Comparison of ENCODE assay signal across 1 cellular context in the genomic region with DNA sequence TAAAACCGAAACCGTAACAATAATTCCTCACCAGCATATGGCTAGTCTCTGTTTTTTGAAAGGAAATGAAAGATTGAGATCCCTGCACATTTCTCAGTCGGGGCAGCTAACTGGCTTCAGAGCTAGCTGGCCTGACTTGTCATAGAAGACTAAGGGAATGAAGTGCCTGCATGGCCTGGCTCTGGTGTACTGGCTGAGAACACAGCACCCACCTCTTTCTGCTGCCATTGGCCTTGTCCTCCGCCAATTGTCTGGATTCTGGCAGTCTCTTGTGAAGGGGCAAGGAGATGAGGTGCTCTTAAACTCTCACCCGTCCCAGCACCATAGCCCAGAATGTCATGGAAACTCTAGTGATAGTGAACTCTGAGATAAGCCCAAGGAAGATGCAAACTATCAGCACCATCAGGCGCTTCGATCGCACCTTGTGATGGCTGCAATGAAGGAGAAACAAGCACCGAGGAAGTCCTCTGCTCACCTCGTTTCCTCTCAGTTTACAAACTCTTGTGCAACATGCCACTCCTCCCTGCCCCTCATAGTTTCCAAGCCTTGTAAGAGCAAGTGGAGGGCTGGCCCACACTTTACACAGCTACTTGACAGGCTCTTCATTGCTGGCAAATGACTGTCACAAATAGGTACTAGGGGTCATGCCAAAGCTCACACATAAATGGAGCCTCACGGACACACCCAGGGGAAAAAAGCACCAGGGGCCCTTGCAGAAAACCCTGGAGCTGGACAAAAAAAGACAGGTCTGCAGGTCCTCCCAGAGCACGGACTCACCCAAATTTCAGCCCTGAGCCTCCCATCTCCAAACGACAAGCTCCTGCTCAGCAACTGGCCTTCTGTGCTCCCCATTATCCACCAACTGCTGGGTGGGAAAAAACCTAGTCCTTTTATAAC.
TF ChIP-seq lines count a peak whose summit lies in the region.

No MANE protein-coding gene starts in this region.

TF ChIP-seq in GM23338, 12 proteins besides CTCF, POLR2A, EP300 and RAD21 (continued from another document):
- TF ChIP-seq, protein P1, sequence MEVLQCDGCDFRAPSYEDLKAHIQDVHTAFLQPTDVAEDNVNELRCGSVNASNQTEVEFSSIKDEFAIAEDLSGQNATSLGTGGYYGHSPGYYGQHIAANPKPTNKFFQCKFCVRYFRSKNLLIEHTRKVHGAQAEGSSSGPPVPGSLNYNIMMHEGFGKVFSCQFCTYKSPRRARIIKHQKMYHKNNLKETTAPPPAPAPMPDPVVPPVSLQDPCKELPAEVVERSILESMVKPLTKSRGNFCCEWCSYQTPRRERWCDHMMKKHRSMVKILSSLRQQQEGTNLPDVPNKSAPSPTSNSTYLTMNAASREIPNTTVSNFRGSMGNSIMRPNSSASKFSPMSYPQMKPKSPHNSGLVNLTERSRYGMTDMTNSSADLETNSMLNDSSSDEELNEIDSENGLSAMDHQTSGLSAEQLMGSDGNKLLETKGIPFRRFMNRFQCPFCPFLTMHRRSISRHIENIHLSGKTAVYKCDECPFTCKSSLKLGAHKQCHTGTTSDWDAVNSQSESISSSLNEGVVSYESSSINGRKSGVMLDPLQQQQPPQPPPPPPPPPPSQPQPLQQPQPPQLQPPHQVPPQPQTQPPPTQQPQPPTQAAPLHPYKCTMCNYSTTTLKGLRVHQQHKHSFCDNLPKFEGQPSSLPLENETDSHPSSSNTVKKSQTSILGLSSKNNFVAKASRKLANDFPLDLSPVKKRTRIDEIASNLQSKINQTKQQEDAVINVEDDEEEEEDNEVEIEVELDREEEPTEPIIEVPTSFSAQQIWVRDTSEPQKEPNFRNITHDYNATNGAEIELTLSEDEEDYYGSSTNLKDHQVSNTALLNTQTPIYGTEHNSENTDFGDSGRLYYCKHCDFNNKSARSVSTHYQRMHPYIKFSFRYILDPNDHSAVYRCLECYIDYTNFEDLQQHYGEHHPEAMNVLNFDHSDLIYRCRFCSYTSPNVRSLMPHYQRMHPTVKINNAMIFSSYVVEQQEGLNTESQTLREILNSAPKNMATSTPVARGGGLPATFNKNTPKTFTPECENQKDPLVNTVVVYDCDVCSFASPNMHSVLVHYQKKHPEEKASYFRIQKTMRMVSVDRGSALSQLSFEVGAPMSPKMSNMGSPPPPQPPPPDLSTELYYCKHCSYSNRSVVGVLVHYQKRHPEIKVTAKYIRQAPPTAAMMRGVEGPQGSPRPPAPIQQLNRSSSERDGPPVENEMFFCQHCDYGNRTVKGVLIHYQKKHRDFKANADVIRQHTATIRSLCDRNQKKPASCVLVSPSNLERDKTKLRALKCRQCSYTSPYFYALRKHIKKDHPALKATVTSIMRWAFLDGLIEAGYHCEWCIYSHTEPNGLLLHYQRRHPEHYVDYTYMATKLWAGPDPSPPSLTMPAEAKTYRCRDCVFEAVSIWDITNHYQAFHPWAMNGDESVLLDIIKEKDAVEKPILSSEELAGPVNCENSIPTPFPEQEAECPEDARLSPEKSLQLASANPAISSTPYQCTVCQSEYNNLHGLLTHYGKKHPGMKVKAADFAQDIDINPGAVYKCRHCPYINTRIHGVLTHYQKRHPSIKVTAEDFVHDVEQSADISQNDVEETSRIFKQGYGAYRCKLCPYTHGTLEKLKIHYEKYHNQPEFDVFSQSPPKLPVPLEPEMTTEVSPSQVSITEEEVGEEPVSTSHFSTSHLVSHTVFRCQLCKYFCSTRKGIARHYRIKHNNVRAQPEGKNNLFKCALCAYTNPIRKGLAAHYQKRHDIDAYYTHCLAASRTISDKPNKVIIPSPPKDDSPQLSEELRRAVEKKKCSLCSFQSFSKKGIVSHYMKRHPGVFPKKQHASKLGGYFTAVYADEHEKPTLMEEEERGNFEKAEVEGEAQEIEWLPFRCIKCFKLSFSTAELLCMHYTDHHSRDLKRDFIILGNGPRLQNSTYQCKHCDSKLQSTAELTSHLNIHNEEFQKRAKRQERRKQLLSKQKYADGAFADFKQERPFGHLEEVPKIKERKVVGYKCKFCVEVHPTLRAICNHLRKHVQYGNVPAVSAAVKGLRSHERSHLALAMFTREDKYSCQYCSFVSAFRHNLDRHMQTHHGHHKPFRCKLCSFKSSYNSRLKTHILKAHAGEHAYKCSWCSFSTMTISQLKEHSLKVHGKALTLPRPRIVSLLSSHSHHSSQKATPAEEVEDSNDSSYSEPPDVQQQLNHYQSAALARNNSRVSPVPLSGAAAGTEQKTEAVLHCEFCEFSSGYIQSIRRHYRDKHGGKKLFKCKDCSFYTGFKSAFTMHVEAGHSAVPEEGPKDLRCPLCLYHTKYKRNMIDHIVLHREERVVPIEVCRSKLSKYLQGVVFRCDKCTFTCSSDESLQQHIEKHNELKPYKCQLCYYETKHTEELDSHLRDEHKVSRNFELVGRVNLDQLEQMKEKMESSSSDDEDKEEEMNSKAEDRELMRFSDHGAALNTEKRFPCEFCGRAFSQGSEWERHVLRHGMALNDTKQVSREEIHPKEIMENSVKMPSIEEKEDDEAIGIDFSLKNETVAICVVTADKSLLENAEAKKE (CRISPR knock-in tag; IDR thresholded peaks at IDR 0.05), result no peak
